ENCODE assay signal across 19 cellular contexts in genomic region chr2:171124512-171124911, GRCh38.
"Had no signal": no experiment of that assay in that cellular context is flagged by ENCODE, and none has a peak within 500 bp of the region (broad histone marks: within the 10 kb centered on the region; RNA-seq: fewer than 3 reads in every experiment).

No MANE protein-coding gene starts in this region.

- H3K9ac ChIP-seq: neural progenitor cell had no signal

- ATAC-seq: activated CD8-positive, alpha-beta T cell treated with anti-CD3 and anti-CD28 coated beads, Interleukin-2, amount 10 ng/mL, durations not matched to agents 7 days and 5 days; body of pancreas; stimulated activated naive CD8-positive, alpha-beta T cell treated with anti-CD3 and anti-CD28 coated beads, Interleukin-15, amount 100 ng/mL, for 72 hours had no signal

- H3K36me3 ChIP-seq: esophagus muscularis mucosa, neural progenitor cell, sigmoid colon, spleen had no signal

- H2AFZ ChIP-seq: neural progenitor cell had no signal

- FAIRE-seq: TTC549 had no signal

- H3K4me3 ChIP-seq: body of pancreas, coronary artery, esophagus muscularis mucosa, neural progenitor cell, sigmoid colon, spleen had no signal

- DNase-seq: activated CD4-positive, alpha-beta T cell treated with anti-CD3 and anti-CD28 coated beads, Interleukin-2, amount 10 ng/mL, durations not matched to agents 24 days and 14 days; activated CD4-positive, CD25-positive, alpha-beta regulatory T cell; activated CD8-positive, alpha-beta memory T cell treated with anti-CD3 and anti-CD28 coated beads, Interleukin-2, amount 50 U/mL, for 48 hours; activated CD8-positive, alpha-beta T cell treated with anti-CD3 and anti-CD28 coated beads, Interleukin-2, amount 10 ng/mL, durations not matched to agents 7 days and 5 days; activated gamma-delta T cell treated with Interleukin-2 at 50 U/mL for 16 hours; amygdala; body of pancreas; central memory CD4-positive, alpha-beta T cell; foreskin fibroblast; mammary epithelial cell; naive B cell; sigmoid colon; spleen; stimulated activated CD4-positive, alpha-beta T cell treated with anti-CD3 and anti-CD28 coated beads, Interleukin-1b, Interleukin-23, amount 100 ng/mL, for 48 hours; stimulated activated naive CD8-positive, alpha-beta T cell treated with anti-CD3 and anti-CD28 coated beads, Interleukin-15, amount 100 ng/mL, for 72 hours had no signal

- H3K27ac ChIP-seq: body of pancreas, coronary artery, esophagus muscularis mucosa, neural progenitor cell, sigmoid colon, spleen had no signal

- H3K4me2 ChIP-seq: neural progenitor cell had no signal

- H3K27me3 ChIP-seq: body of pancreas, esophagus muscularis mucosa, neural progenitor cell, sigmoid colon, spleen had no signal

- H3K4me1 ChIP-seq: neural progenitor cell had no signal

- H3K9me3 ChIP-seq: body of pancreas, esophagus muscularis mucosa, sigmoid colon, spleen had no signal
